ENCODE assay signal across 2 cellular contexts in genomic region chr15:32492768-32493167, GRCh38. TPM values are rescaled to one million over a fixed set of nuclear protein-coding genes. Genes with fewer than 3 reads are reported as not detected.
"Had no signal": no experiment of that assay in that cellular context is flagged by ENCODE, and none has a peak within 500 bp of the region (broad histone marks: within the 10 kb centered on the region; RNA-seq: fewer than 3 reads in every experiment).

No MANE protein-coding gene starts in this region.

RNA-seq across cellular contexts. Expression of gene GOLGA8O, which starts 37.3 kb away (rescaled TPM):
- total RNA-seq: foreskin keratinocyte, glomerular endothelial cell had no signal
- polyA plus RNA-seq: foreskin keratinocyte had no signal
